Comparison of ENCODE assay signal across 19 cellular contexts in genomic region chr17:56096026-56096807, GRCh38. TPM values are rescaled to one million over a fixed set of nuclear protein-coding genes. Genes with fewer than 3 reads are reported as not detected.
DNase-seq lines count a peak whose midpoint lies in the region; ATAC-seq and TF ChIP-seq lines count a peak whose summit lies in the region.
"Had no signal": no experiment of that assay in that cellular context is flagged by ENCODE, and none has a peak within 500 bp of the region (broad histone marks: within the 10 kb centered on the region; RNA-seq: fewer than 3 reads in every experiment).

No MANE protein-coding gene starts in this region.

- TF ChIP-seq POLR2A in IMR-90 (IDR thresholded peaks at IDR 0.05; ENCODE audit: low read depth, low read length), result no peak

- H3K27me3 ChIP-seq in DND-41 (ENCODE audit: insufficient read depth, low read length, poor library complexity) (no peaks in the 10 kb centered on the region), IMR-90 (ENCODE audit: control insufficient read depth, insufficient read depth, low read length) (peaks cover 3% of the 10 kb centered on the region; the same call in 1 of the 2 replicates)

- H3K9me3 ChIP-seq in DND-41 (ENCODE audit: insufficient read depth, low read length, severe bottlenecking), result no peaks in the 10 kb centered on the region
- no peaks in the 10 kb centered on the region for H3K9me3 ChIP-seq in IMR-90 (ENCODE audit: control insufficient read depth, insufficient read depth, low read length)

- no CpG with 5 or more reads among the region's 3 CpGs for WGBS in IMR-90 (ENCODE audit: extremely low coverage in 2 of 2, insufficient read length in 1 of 2), 2 experiments

- dilution Hi-C loops in IMR-90 (cut with HindIII; ENCODE audit: low sequenced_read_pairs, unreplicated experiment), result no loop called here

- ATAC-seq in DND-41 (ENCODE audit: insufficient read depth, low read depth) (peak; percentile 49; the same call in 1 of the 3 replicates), IMR-90 (ENCODE audit: low read depth) (peak; percentile 69), HG03354 (IDR thresholded peaks at IDR 0.05; ENCODE audit: poor library complexity, severe bottlenecking, unreplicated experiment) (no peak)
- ATAC-seq: HCT116 had no signal

- H3K79me2 ChIP-seq in DND-41 (ENCODE audit: insufficient read depth, low read length), result no peaks in the 10 kb centered on the region

- H3K4me3 ChIP-seq in DND-41 (ENCODE audit: low read depth in 1 of 2, low read length in 2 of 2), result no peak overlapping the region
- H3K4me3 ChIP-seq in IMR-90 (ENCODE audit: insufficient read depth, low read depth, low read length), result no peak overlapping the region
- no peak overlapping the region for H3K4me3 ChIP-seq in astrocyte of the cerebellum (ENCODE audit: low read depth, low read length)

- no peaks in the 10 kb centered on the region for H3K79me1 ChIP-seq in IMR-90 (ENCODE audit: low read depth in 1 of 2, low read length in 2 of 2)

- no peak overlapping the region for H2BK5ac ChIP-seq in IMR-90 (ENCODE audit: low read depth, low read length, poor library complexity, severe bottlenecking)

- CTCF ChIA-PET in IMR-90 (lab: Yijun Ruan, JAX), result no interaction called here

- POLR2A ChIA-PET in IMR-90 (lab: Charles Lee; ENCODE audit: unreplicated experiment), result no interaction called here

- H3K4me1 ChIP-seq in DND-41 (ENCODE audit: insufficient read depth, low read length), result peaks cover 26% of the 10 kb centered on the region
- peaks cover 2% of the 10 kb centered on the region for H3K4me1 ChIP-seq in IMR-90 (ENCODE audit: control insufficient read depth, insufficient read depth, low read length)

- no peak overlapping the region; the same call in 1 of the 2 replicates for H3K4ac ChIP-seq in IMR-90 (ENCODE audit: low read depth, low read length)

- no peak overlapping the region for H4K91ac ChIP-seq in IMR-90 (ENCODE audit: insufficient read depth, low read depth, low read length)

- H2AK9ac ChIP-seq in IMR-90 (replicated peaks; ENCODE audit: low read depth, low read length, poor library complexity), result no peak overlapping the region

- in situ Hi-C loops in IMR-90 (cut with MboI; ENCODE audit: low sequenced_read_pairs) (no loop called here), astrocyte of the cerebellum (cut with HindIII; ENCODE audit: low sequenced_read_pairs) (no loop called here)

- H2BK20ac ChIP-seq in IMR-90 (ENCODE audit: low read depth, low read length), result 0 out of 2 replicates have a peak overlapping the region, but pooled peaks have one; percentile 23

- no peak for TF ChIP-seq RAD21 in IMR-90 (IDR thresholded peaks at IDR 0.05; ENCODE audit: low read length)

- H2AFZ ChIP-seq in DND-41 (ENCODE audit: low read depth, low read length) (no peak overlapping the region), IMR-90 (replicated peaks; ENCODE audit: low read length, poor library complexity) (no peak overlapping the region)

- H4K5ac ChIP-seq in IMR-90 (ENCODE audit: low read depth, low read length), result no peak overlapping the region

- no peak overlapping the region for H3K27ac ChIP-seq in DND-41 (ENCODE audit: low read length)
- no peak overlapping the region for H3K27ac ChIP-seq in IMR-90 (ENCODE audit: insufficient read depth, low read length)
- H3K27ac ChIP-seq: C4-2B had no signal

- no peak overlapping the region for H3K18ac ChIP-seq in IMR-90 (ENCODE audit: low read depth, low read length)

- H3K23ac ChIP-seq in IMR-90 (ENCODE audit: low read depth, low read length), result no peak overlapping the region

- H2BK120ac ChIP-seq in IMR-90 (ENCODE audit: low read depth, low read length), result peak overlapping the region; percentile 22; the same call in 1 of the 2 replicates

- H3K4me2 ChIP-seq in DND-41 (ENCODE audit: insufficient read depth, low read length) (no peak overlapping the region), IMR-90 (ENCODE audit: low read depth, low read length) (no peak overlapping the region)

- intact Hi-C loops in IMR-90 (cut with micrococcal nuclease), result no loop called here
- intact Hi-C loops in posterior vena cava (cut with DNase I), result no loop called here

- BruUV-seq in IMR-90 (replicated peaks; lab: Mats Ljungman, UMichigan), result no TSS peak

- H3K56ac ChIP-seq in IMR-90 (ENCODE audit: extremely low read depth, insufficient read depth, low read length), result no peak overlapping the region

- H3K36me3 ChIP-seq in DND-41 (ENCODE audit: insufficient read depth, low read length) (no peaks in the 10 kb centered on the region), IMR-90 (ENCODE audit: control insufficient read depth, insufficient read depth, low read length) (no peaks in the 10 kb centered on the region)

- H4K20me1 ChIP-seq in DND-41 (ENCODE audit: insufficient read depth, low read length), result no peaks in the 10 kb centered on the region
- no peaks in the 10 kb centered on the region for H4K20me1 ChIP-seq in IMR-90 (ENCODE audit: insufficient read depth, low read length)

- H2AK5ac ChIP-seq in IMR-90 (ENCODE audit: low read depth, low read length), result no peak overlapping the region

- TF ChIP-seq CTCF in DND-41 (IDR thresholded peaks at IDR 0.05; ENCODE audit: borderline replicate concordance, extremely low read depth, low read length, poor library complexity, severe bottlenecking) (no peak), IMR-90 (conservative IDR thresholded peaks at IDR 0.05; ENCODE audit: low read depth, low read length) (no peak), astrocyte of the cerebellum (IDR thresholded peaks at IDR 0.05; ENCODE audit: low read depth, low read length, missing control alignments) (no peak)

- no peak overlapping the region for H3K9ac ChIP-seq in DND-41 (ENCODE audit: low read depth, low read length)
- no peak overlapping the region for H3K9ac ChIP-seq in IMR-90 (ENCODE audit: low read depth, low read length)

- no peak overlapping the region; the same call in 2 of the 3 replicates for H2BK15ac ChIP-seq in IMR-90 (ENCODE audit: low read depth, low read length)

- DNase-seq in DND-41, result no peak
- DNase-seq in IMR-90, result peak; percentile 45
- peak; percentile 62 for DNase-seq in astrocyte of the cerebellum (ENCODE audit: low read depth)
- peak; percentile 12 for DNase-seq in iris pigment epithelial cell (ENCODE audit: low read depth)
- no peak for DNase-seq in cerebellum (ENCODE audit: low spot score)
- DNase-seq in amniotic stem cell (lab: John Stamatoyannopoulos, UW), result no peak
- no peak for DNase-seq in posterior vena cava (ENCODE audit: low spot score)
- DNase-seq: DMS 273 treated with DMSO at 0.1 percent for 48 hours, KBM-7, NCI-H1092, NCI-H146, NCI-H226, NCI-H524 treated with DMSO at 0.1 percent for 48 hours, OCI-M1, SIG-M5 had no signal

- 0 out of 4 replicates have a peak overlapping the region, but pooled peaks of 1 of the 2 experiments have one; percentile 32 for H4K8ac ChIP-seq in IMR-90 (ENCODE audit: low read depth in 2 of 2, low read length in 2 of 2)

- peaks cover 2% of the 10 kb centered on the region; the same call in 1 of the 2 replicates for H3K9me1 ChIP-seq in IMR-90 (ENCODE audit: insufficient read depth, low read length)

- H3K14ac ChIP-seq in IMR-90 (replicated peaks; ENCODE audit: low read depth, low read length), result no peak overlapping the region

TF ChIP-seq in IMR-90, 13 proteins besides CTCF, POLR2A, EP300 and RAD21:
- TF ChIP-seq NFE2L2 (IDR thresholded peaks at IDR 0.05; ENCODE audit: low read depth, low read length) (no peak), BHLHE40 (IDR thresholded peaks at IDR 0.05; ENCODE audit: low read depth, low read length) (no peak), RFX5 (IDR thresholded peaks at IDR 0.05; ENCODE audit: low read depth, low read length) (no peak), CEBPB (IDR thresholded peaks at IDR 0.05; ENCODE audit: low read depth, low read length) (no peak), FOS (IDR thresholded peaks at IDR 0.05; ENCODE audit: low read depth, low read length) (no peak), MXI1 (IDR thresholded peaks at IDR 0.05; ENCODE audit: borderline replicate concordance, low read depth, low read length) (no peak), MAZ (IDR thresholded peaks at IDR 0.05; ENCODE audit: borderline replicate concordance, low read depth, low read length) (no peak), RCOR1 (IDR thresholded peaks at IDR 0.05; ENCODE audit: insufficient replicate concordance, low read length) (no peak)
- TF ChIP-seq, protein P1, sequence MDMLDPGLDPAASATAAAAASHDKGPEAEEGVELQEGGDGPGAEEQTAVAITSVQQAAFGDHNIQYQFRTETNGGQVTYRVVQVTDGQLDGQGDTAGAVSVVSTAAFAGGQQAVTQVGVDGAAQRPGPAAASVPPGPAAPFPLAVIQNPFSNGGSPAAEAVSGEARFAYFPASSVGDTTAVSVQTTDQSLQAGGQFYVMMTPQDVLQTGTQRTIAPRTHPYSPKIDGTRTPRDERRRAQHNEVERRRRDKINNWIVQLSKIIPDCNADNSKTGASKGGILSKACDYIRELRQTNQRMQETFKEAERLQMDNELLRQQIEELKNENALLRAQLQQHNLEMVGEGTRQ (IDR thresholded peaks at IDR 0.05; ENCODE audit: low read depth, low read length), result no peak
TF ChIP-seq in IMR-90: peak in this region for 0.

RNA-seq across cellular contexts. Expression of gene ANKFN1, which starts 57.1 kb away (rescaled TPM):
- total RNA-seq in IMR-90 (2012; rRNA removed) (under 0.01 TPM in 1 of 2 replicates, not detected in the other), cerebellum (19.1 TPM), posterior vena cava (1 to 10 TPM; 1.7 to 4.4 TPM)
- not detected in 2 replicates for polyA plus RNA-seq in IMR-90 (2012; rRNA removed)
- 0.01 and 0.04 TPM in 2 replicates for polyA plus RNA-seq in IMR-90 (2012; cell fraction: cytosol; rRNA removed)
- 0.05 TPM in 1 of 2 replicates, not detected in the other for polyA plus RNA-seq in IMR-90 (2012; cell fraction: nucleus; rRNA removed; ENCODE audit: low replicate concordance)
- total RNA-seq: Daoy had no signal

Comparison
In these comparisons a context has a peak if more than half of its experiments do, and no peak if none do; other contexts are left out.
1. DNase-seq: peak in IMR-90 (single experiment), astrocyte of the cerebellum (single experiment) and iris pigment epithelial cell (single experiment); none in DND-41 (single experiment), cerebellum (single experiment), amniotic stem cell (single experiment) and posterior vena cava (single experiment).